Comparison of ENCODE assay signal across 15 cellular contexts in genomic region chr22:26549902-26550497, GRCh38. TPM values are rescaled to one million over a fixed set of nuclear protein-coding genes. Genes with fewer than 3 reads are reported as not detected.
DNase-seq lines count a peak whose midpoint lies in the region; ATAC-seq, FAIRE-seq and TF ChIP-seq lines count a peak whose summit lies in the region.
"Had no signal": no experiment of that assay in that cellular context is flagged by ENCODE, and none has a peak within 500 bp of the region (broad histone marks: within the 10 kb centered on the region; RNA-seq: fewer than 3 reads in every experiment).

No MANE protein-coding gene starts in this region.

- TF ChIP-seq RAD21 in HepG2 (CRISPR knock-in tag; IDR thresholded peaks at IDR 0.05), result no peak

- no peak for TF ChIP-seq POLR2A in HepG2 (IDR thresholded peaks at IDR 0.05; ENCODE audit: insufficient read depth in 1 of 2, low read depth in 2 of 2, low read length in 2 of 2)

- H3K9me3 ChIP-seq in HUES64 (ENCODE audit: insufficient read depth, low read depth, low read length) (no peaks in the 10 kb centered on the region), HepG2 (ENCODE audit: low read length) (no peaks in the 10 kb centered on the region), subcutaneous abdominal adipose tissue (ENCODE audit: control insufficient read depth in 5 of 5, low read length in 5 of 5) (no peaks in the 10 kb centered on the region)

- WGBS in HUES64, result 94% methylated on average over 4 of the region's 4 CpGs
- WGBS in HepG2 (ENCODE audit: low lambda C conversion rate), result 69% methylated on average over 3 of the region's 4 CpGs

- H3K36me3 ChIP-seq in HUES64 (ENCODE audit: insufficient read depth, low read length) (peaks cover 7% of the 10 kb centered on the region; the same call in 1 of the 2 replicates), HepG2 (replicated peaks in 1 of 2; ENCODE audit: control insufficient read depth in 1 of 2, insufficient read depth in 2 of 2, low read length in 2 of 2) (no peaks in the 10 kb centered on the region), subcutaneous abdominal adipose tissue (ENCODE audit: control insufficient read depth in 5 of 5, insufficient read depth in 5 of 5, low read length in 5 of 5) (no peaks in the 10 kb centered on the region)

- no peak for DNase-seq in chondrocyte (ENCODE audit: low spot score)
- DNase-seq in HepG2 (ENCODE audit: low spot score), result peak; percentile 3
- no peak for DNase-seq in kidney tubule cell (ENCODE audit: low spot score)
- DNase-seq in NOMO-1 treated with DMSO at 0.1 percent for 48 hours (lab: John Stamatoyannopoulos, UW; ENCODE audit: unreplicated experiment), result no peak
- DNase-seq in stimulated activated naive CD4-positive, alpha-beta T cell (lab: John Stamatoyannopoulos, UW), result no peak
- DNase-seq: cerebellar nuclear complex; NCI-H1930; stimulated activated CD4-positive, alpha-beta T cell treated with anti-CD3 and anti-CD28 coated beads, Interleukin-4, amount 100 ng/mL, for 1 hour; stimulated activated naive CD8-positive, alpha-beta T cell treated with anti-CD3 and anti-CD28 coated beads, Interleukin-15, Interleukin-2, amounts not matched to agents 100 U/mL and 50 U/mL, for 24 hours had no signal

- FAIRE-seq in HepG2 (lab: Jason Lieb, UNC), result no peak

- CTCF ChIA-PET in HepG2 (lab: Yijun Ruan, JAX; ENCODE audit: low intra/inter-chr PET ratio, low total read pairs), result no interaction called here

- no peaks in the 10 kb centered on the region for H3K27me3 Mint-ChIP-seq in chondrocyte (ENCODE audit: low read depth)
- H3K27me3 Mint-ChIP-seq: activated naive CD4-positive, alpha-beta T cell treated with anti-CD3 and anti-CD28 coated beads, Interleukin-2, amount 50 U/mL, for 24 hours; progenitor cell of endocrine pancreas had no signal

- TF ChIP-seq EP300 in HepG2 (IDR thresholded peaks at IDR 0.05; ENCODE audit: low read depth in 2 of 2, low read length in 2 of 2), result no peak
- TF ChIP-seq EP300 in HepG2 (CRISPR knock-in tag; IDR thresholded peaks at IDR 0.05; ENCODE audit: borderline replicate concordance), result no peak

- TF ChIP-seq CTCF in chondrocyte (IDR thresholded peaks at IDR 0.05) (no peak), HepG2 (CRISPR knock-in tag; IDR thresholded peaks at IDR 0.05) (no peak)

- H3K9ac ChIP-seq in HUES64 (ENCODE audit: low read depth, low read length), result no peak overlapping the region
- H3K9ac ChIP-seq in HepG2 (ENCODE audit: insufficient read depth, low read depth, low read length), result no peak overlapping the region
- H3K9ac ChIP-seq in subcutaneous abdominal adipose tissue (ENCODE audit: low read length in 5 of 5), result peak overlapping the region in 1 of 5 donors; percentile 21

- POLR2A ChIA-PET in HepG2 (lab: Yijun Ruan, JAX), result no interaction called here

- H3K36me3 Mint-ChIP-seq in chondrocyte (ENCODE audit: low read depth), result peaks cover 5% of the 10 kb centered on the region
- H3K36me3 Mint-ChIP-seq: mesothelial cell of epicardium had no signal

- no TSS peak for BruUV-seq in HepG2 (replicated peaks; lab: Mats Ljungman, UMichigan)

- peaks cover 24% of the 10 kb centered on the region for H3K4me1 ChIP-seq in HUES64 (ENCODE audit: insufficient read depth, low read length)
- peaks cover 18% of the 10 kb centered on the region for H3K4me1 ChIP-seq in HepG2 (ENCODE audit: insufficient read depth, low read length)
- H3K4me1 ChIP-seq in subcutaneous abdominal adipose tissue (ENCODE audit: control insufficient read depth in 5 of 5, insufficient read depth in 5 of 5, low read length in 5 of 5), result peaks cover 5 to 75% (median 47%) of the 10 kb centered on the region in 5 donors

- H3K27ac ChIP-seq in HUES64 (ENCODE audit: low read depth, low read length) (peak overlapping the region; percentile 39; the same call in 1 of the 2 replicates), HepG2 (ENCODE audit: extremely low read length, insufficient read depth, low read length) (peak overlapping the region; percentile 48), subcutaneous abdominal adipose tissue (ENCODE audit: low read depth, low read length) (peak overlapping the region; percentile 63)
- H3K27ac ChIP-seq: HL-60 had no signal

- H3K9me3 Mint-ChIP-seq in chondrocyte (ENCODE audit: low read depth), result no peaks in the 10 kb centered on the region
- H3K9me3 Mint-ChIP-seq: activated naive CD4-positive, alpha-beta T cell treated with anti-CD3 and anti-CD28 coated beads, Interleukin-2, amount 50 U/mL, for 24 hours; mesothelial cell of epicardium had no signal

- H3K4me2 ChIP-seq in HepG2 (ENCODE audit: low read depth, low read length), result no peak overlapping the region

- ATAC-seq in HepG2, result peak; percentile 47
- ATAC-seq: stimulated activated naive CD8-positive, alpha-beta T cell treated with anti-CD3 and anti-CD28 coated beads, Interleukin-15, Interleukin-2, amounts not matched to agents 100 U/mL and 50 U/mL, for 24 hours had no signal

- no peak overlapping the region for H2AFZ ChIP-seq in HepG2 (ENCODE audit: low read length)

- H3K79me2 ChIP-seq in HepG2 (ENCODE audit: insufficient read depth, low read length), result no peaks in the 10 kb centered on the region

- intact Hi-C loops in HepG2 (cut with micrococcal nuclease; ENCODE audit: unreplicated experiment), result no loop called here

- no peaks in the 10 kb centered on the region for H4K20me1 ChIP-seq in HepG2 (ENCODE audit: insufficient read depth, low read length)

- H3K4me3 ChIP-seq in HUES64 (ENCODE audit: low read length) (no peak overlapping the region), HepG2 (replicated peaks in 1 of 3; ENCODE audit: insufficient read depth in 1 of 3, low read depth in 2 of 3, low read length in 3 of 3) (no peak overlapping the region), subcutaneous abdominal adipose tissue (ENCODE audit: low read depth in 1 of 5, low read length in 5 of 5) (no peak overlapping the region)

- H3K27me3 ChIP-seq in HUES64 (ENCODE audit: insufficient read depth, low read length) (no peaks in the 10 kb centered on the region), HepG2 (ENCODE audit: control insufficient read depth in 1 of 2, insufficient read depth in 2 of 2, low read length in 2 of 2) (no peaks in the 10 kb centered on the region), subcutaneous abdominal adipose tissue (ENCODE audit: control insufficient read depth in 5 of 5, insufficient read depth in 4 of 5, low read length in 5 of 5) (no peaks in the 10 kb centered on the region)

- H3K4me1 Mint-ChIP-seq in chondrocyte (ENCODE audit: low read depth), result peaks cover 49% of the 10 kb centered on the region

- peak overlapping the region; percentile 31 for H3K4me3 Mint-ChIP-seq in chondrocyte (ENCODE audit: unreplicated experiment)
- H3K4me3 Mint-ChIP-seq: activated naive CD4-positive, alpha-beta T cell treated with anti-CD3 and anti-CD28 coated beads, Interleukin-2, amount 50 U/mL, for 24 hours; mesothelial cell of epicardium had no signal

- in situ Hi-C loops in HepG2 (cut with HindIII; ENCODE audit: extremely low pct_ligation_motif_present, low pct_unique_long_range_greater_than_20kb), result no loop called here

- H3K27ac Mint-ChIP-seq in chondrocyte (ENCODE audit: unreplicated experiment), result peak overlapping the region; percentile 97
- H3K27ac Mint-ChIP-seq: activated naive CD4-positive, alpha-beta T cell treated with anti-CD3 and anti-CD28 coated beads, Interleukin-2, amount 50 U/mL, for 24 hours had no signal

RNA-seq across cellular contexts. Expression of gene TFIP11, which starts 37.7 kb away (rescaled TPM):
- polyA plus RNA-seq in HUES64 (2013, experiment 1 of 2), result 17.7 TPM
- polyA plus RNA-seq in HUES64 (2013, experiment 2 of 2), result 17.1 TPM
- 30.6 to 34.7 TPM (median 33.3 TPM) in 3 replicates for total RNA-seq in chondrocyte
- total RNA-seq in HepG2 (2016; rRNA removed; fragmentation: Illumina TruSeq; extraction: Trizol), result 20.8 and 22.8 TPM in 2 replicates
- 2.5 and 2.8 TPM in 2 replicates for total RNA-seq in HepG2 (2016; cell fraction: cytosol; rRNA removed; fragmentation: Illumina TruSeq; extraction: Trizol; ENCODE audit: low read depth)
- 20.2 and 22.6 TPM in 2 replicates for total RNA-seq in HepG2 (2016; cell fraction: insoluble cytoplasmic fraction; rRNA removed; fragmentation: Illumina TruSeq; extraction: Trizol)
- total RNA-seq in HepG2 (2016; cell fraction: membrane; rRNA removed; fragmentation: Illumina TruSeq; extraction: Trizol), result 4.9 and 5.7 TPM in 2 replicates
- 17.0 and 24.6 TPM in 2 replicates for total RNA-seq in HepG2 (2016; cell fraction: nucleus; rRNA removed; fragmentation: Illumina TruSeq; extraction: Trizol)
- 15.4 and 18.4 TPM in 2 replicates for polyA plus RNA-seq in HepG2 (2011; rRNA removed)
- 11.9 and 14.9 TPM in 2 replicates for polyA plus RNA-seq in HepG2 (2011; cell fraction: cytosol; rRNA removed)
- polyA plus RNA-seq in HepG2 (2011; cell fraction: nucleus; rRNA removed), result 19.7 and 24.6 TPM in 2 replicates
- 11.8 and 16.2 TPM in 2 replicates for polyA plus RNA-seq in HepG2 (2012)
- polyA plus RNA-seq in HepG2 (2016; cell fraction: cytosol; fragmentation: Illumina TruSeq; extraction: Trizol; ENCODE audit: low read depth), result 0.94 and 1.1 TPM in 2 replicates
- polyA plus RNA-seq in HepG2 (2016; cell fraction: insoluble cytoplasmic fraction; fragmentation: Illumina TruSeq; extraction: Trizol; ENCODE audit: low read depth), result 16.1 and 16.3 TPM in 2 replicates
- 1.7 and 2.2 TPM in 2 replicates for polyA plus RNA-seq in HepG2 (2016; cell fraction: membrane; fragmentation: Illumina TruSeq; extraction: Trizol; ENCODE audit: low read depth)
- polyA plus RNA-seq in HepG2 (2016; cell fraction: nucleus; fragmentation: Illumina TruSeq; extraction: Trizol; ENCODE audit: insufficient read depth, low read depth), result 22.2 and 27.8 TPM in 2 replicates
- 32.9 and 35.2 TPM in 2 replicates for polyA minus RNA-seq in HepG2 (2011; rRNA and poly(A)+ RNA removed; ENCODE audit: low replicate concordance)
- polyA minus RNA-seq in HepG2 (2011; cell fraction: cytosol; rRNA and poly(A)+ RNA removed), result 11.9 and 15.1 TPM in 2 replicates
- polyA minus RNA-seq in HepG2 (2011; cell fraction: nucleus; rRNA and poly(A)+ RNA removed), result 30.3 and 31.2 TPM in 2 replicates

RNA-seq across cellular contexts. Expression of gene TPST2, which starts 39.9 kb away (rescaled TPM):
- 34.5 TPM for polyA plus RNA-seq in HUES64 (2013, experiment 1 of 2)
- polyA plus RNA-seq in HUES64 (2013, experiment 2 of 2), result 35.2 TPM
- total RNA-seq in chondrocyte, result 75.8 to 80.3 TPM (median 77.1 TPM) in 3 replicates
- total RNA-seq in HepG2 (2016; rRNA removed; fragmentation: Illumina TruSeq; extraction: Trizol), result 9.2 and 15.2 TPM in 2 replicates
- 10.0 and 10.4 TPM in 2 replicates for total RNA-seq in HepG2 (2016; cell fraction: cytosol; rRNA removed; fragmentation: Illumina TruSeq; extraction: Trizol; ENCODE audit: low read depth)
- total RNA-seq in HepG2 (2016; cell fraction: insoluble cytoplasmic fraction; rRNA removed; fragmentation: Illumina TruSeq; extraction: Trizol), result 7.8 and 13.5 TPM in 2 replicates
- 17.6 and 23.3 TPM in 2 replicates for total RNA-seq in HepG2 (2016; cell fraction: membrane; rRNA removed; fragmentation: Illumina TruSeq; extraction: Trizol)
- total RNA-seq in HepG2 (2016; cell fraction: nucleus; rRNA removed; fragmentation: Illumina TruSeq; extraction: Trizol), result 10.0 and 10.8 TPM in 2 replicates
- polyA plus RNA-seq in HepG2 (2011; rRNA removed), result 23.8 and 29.5 TPM in 2 replicates
- polyA plus RNA-seq in HepG2 (2011; cell fraction: cytosol; rRNA removed), result 27.5 and 32.7 TPM in 2 replicates
- polyA plus RNA-seq in HepG2 (2011; cell fraction: nucleus; rRNA removed), result 21.6 and 24.3 TPM in 2 replicates
- 9.2 and 17.3 TPM in 2 replicates for polyA plus RNA-seq in HepG2 (2012)
- polyA plus RNA-seq in HepG2 (2016; cell fraction: cytosol; fragmentation: Illumina TruSeq; extraction: Trizol; ENCODE audit: low read depth), result 13.1 and 15.0 TPM in 2 replicates
- polyA plus RNA-seq in HepG2 (2016; cell fraction: insoluble cytoplasmic fraction; fragmentation: Illumina TruSeq; extraction: Trizol; ENCODE audit: low read depth), result 10.0 and 11.2 TPM in 2 replicates
- polyA plus RNA-seq in HepG2 (2016; cell fraction: membrane; fragmentation: Illumina TruSeq; extraction: Trizol; ENCODE audit: low read depth), result 19.3 and 21.6 TPM in 2 replicates
- polyA plus RNA-seq in HepG2 (2016; cell fraction: nucleus; fragmentation: Illumina TruSeq; extraction: Trizol; ENCODE audit: insufficient read depth, low read depth), result 16.7 and 18.4 TPM in 2 replicates
- polyA minus RNA-seq in HepG2 (2011; rRNA and poly(A)+ RNA removed; ENCODE audit: low replicate concordance), result 13.6 and 45.9 TPM in 2 replicates
- polyA minus RNA-seq in HepG2 (2011; cell fraction: cytosol; rRNA and poly(A)+ RNA removed), result 10.1 and 10.6 TPM in 2 replicates
- 11.7 and 12.1 TPM in 2 replicates for polyA minus RNA-seq in HepG2 (2011; cell fraction: nucleus; rRNA and poly(A)+ RNA removed)
